ENCODE assay signal across 13 cellular contexts in the genomic region with DNA sequence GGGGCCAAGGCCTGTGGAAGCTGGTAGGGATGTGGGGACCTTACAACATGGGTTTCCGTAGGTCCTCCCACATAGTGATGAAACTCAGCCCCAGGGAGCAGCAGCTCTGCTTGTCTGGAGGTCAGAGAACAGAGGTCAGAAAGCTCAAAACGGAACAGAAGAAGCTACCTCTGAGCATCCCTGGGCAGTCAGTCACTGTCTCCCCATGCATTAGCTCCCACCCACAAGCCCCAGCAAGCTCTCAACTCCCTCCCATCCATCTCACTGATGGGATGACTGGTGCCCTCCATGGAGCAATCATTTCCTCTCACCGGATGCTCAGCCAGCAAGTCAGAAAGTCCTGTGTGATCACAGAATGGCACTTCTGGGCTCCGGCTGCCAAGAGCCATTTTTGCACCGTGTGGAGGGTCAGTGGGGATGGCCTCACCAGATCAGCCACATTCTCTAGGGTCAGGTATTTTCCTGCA. TPM values are rescaled to one million over a fixed set of nuclear protein-coding genes. Genes with fewer than 3 reads are reported as not detected.
DNase-seq lines count a peak whose midpoint lies in the region; ATAC-seq and TF ChIP-seq lines count a peak whose summit lies in the region.
"Had no signal": no experiment of that assay in that cellular context is flagged by ENCODE, and none has a peak within 500 bp of the region (broad histone marks: within the 10 kb centered on the region; RNA-seq: fewer than 3 reads in every experiment).

No MANE protein-coding gene starts in this region.

- no peaks in the 10 kb centered on the region for H3K27me3 ChIP-seq in adipocyte (replicated peaks; ENCODE audit: control insufficient read depth, insufficient read depth, low read length)
- peaks cover 0 to 4% of the 10 kb centered on the region in 2 experiments for H3K27me3 ChIP-seq in mesenchymal stem cell (ENCODE audit: control insufficient read depth in 1 of 2, insufficient read depth in 1 of 2, low read length in 2 of 2)
- H3K27me3 ChIP-seq in upper lobe of right lung = no peaks in the 10 kb centered on the region
- H3K27me3 ChIP-seq: pancreas, SJCRH30 had no signal

- H3K14ac ChIP-seq in mesenchymal stem cell (ENCODE audit: low read length in 2 of 2) = peak overlapping the region in 1 of 2 experiments; percentile 31

- H4K8ac ChIP-seq in mesenchymal stem cell (ENCODE audit: low read length) = peak overlapping the region; percentile 61

- H2BK15ac ChIP-seq in mesenchymal stem cell (ENCODE audit: low read depth, poor library complexity, severe bottlenecking) = no peak overlapping the region

- H3K4me3 ChIP-seq in adipocyte (ENCODE audit: low read length) (peak overlapping the region; percentile 90), mesenchymal stem cell (ENCODE audit: insufficient read depth in 1 of 2, low read depth in 1 of 2, low read length in 2 of 2) (peak overlapping the region in 1 of 2 experiments; percentile 97), upper lobe of right lung (peak overlapping the region; percentile 78)
- H3K4me3 ChIP-seq: SJCRH30 had no signal

- H3K79me1 ChIP-seq in mesenchymal stem cell (replicated peaks; ENCODE audit: low read length, poor library complexity, severe bottlenecking) = peaks cover 24% of the 10 kb centered on the region

- WGBS in mesenchymal stem cell = 68% methylated on average over 5 of the region's 5 CpGs

- H2BK120ac ChIP-seq in mesenchymal stem cell (ENCODE audit: low read depth, low read length) = peak overlapping the region; percentile 39

- no peak overlapping the region for H2AFZ ChIP-seq in mesenchymal stem cell (ENCODE audit: low read depth, low read length)

- no peak for TF ChIP-seq CTCF in upper lobe of right lung (IDR thresholded peaks at IDR 0.05)

- H3K9me3 ChIP-seq in adipocyte (ENCODE audit: control insufficient read depth, low read length) = no peaks in the 10 kb centered on the region
- H3K9me3 ChIP-seq in mesenchymal stem cell (ENCODE audit: control insufficient read depth, low read length) = no peaks in the 10 kb centered on the region
- H3K9me3 ChIP-seq in upper lobe of right lung = no peaks in the 10 kb centered on the region
- H3K9me3 ChIP-seq: pancreas, SJCRH30 had no signal

- peak overlapping the region; percentile 20 to 90 for H2BK12ac ChIP-seq in mesenchymal stem cell (ENCODE audit: low read length in 2 of 2)

- no peak overlapping the region for H2BK5ac ChIP-seq in mesenchymal stem cell (ENCODE audit: low read depth, low read length, poor library complexity, severe bottlenecking)

- no peak for ATAC-seq in left cardiac atrium
- no peak for ATAC-seq in upper lobe of right lung
- ATAC-seq in HG03175 (IDR thresholded peaks at IDR 0.05; ENCODE audit: unreplicated experiment) = no peak
- ATAC-seq in GM21786 (IDR thresholded peaks at IDR 0.05; ENCODE audit: unreplicated experiment) = no peak

- peak overlapping the region; percentile 24 to 41 for H3K4ac ChIP-seq in mesenchymal stem cell (ENCODE audit: low read depth in 1 of 2, low read length in 2 of 2)

- peaks cover 24% of the 10 kb centered on the region for H3K4me1 ChIP-seq in adipocyte (ENCODE audit: control insufficient read depth, insufficient read depth, low read length)
- peaks cover 25% of the 10 kb centered on the region for H3K4me1 ChIP-seq in mesenchymal stem cell (ENCODE audit: control insufficient read depth, insufficient read depth, low read depth, low read length)
- H3K4me1 ChIP-seq in upper lobe of right lung = peaks cover 19% of the 10 kb centered on the region
- H3K4me1 ChIP-seq: SJCRH30 had no signal

- peak; percentile 22 for DNase-seq in cardiac septum (ENCODE audit: low spot score)
- no peak for DNase-seq in left cardiac atrium
- DNase-seq in adipocyte (ENCODE audit: low read depth) = no peak
- peak; percentile 89 for DNase-seq in mesenchymal stem cell
- no peak for DNase-seq in upper lobe of right lung
- no peak for DNase-seq in DMS 273 (lab: John Stamatoyannopoulos, UW; ENCODE audit: unreplicated experiment)
- DNase-seq: cerebellar nuclear complex, NCI-H146, SJCRH30 had no signal

- no peak overlapping the region for H3K27ac ChIP-seq in mesenchymal stem cell (ENCODE audit: low read length, poor library complexity, severe bottlenecking)
- no peak overlapping the region for H3K27ac ChIP-seq in upper lobe of right lung
- H3K27ac ChIP-seq: C4-2B, SJCRH30 had no signal

- H3K23ac ChIP-seq in mesenchymal stem cell (ENCODE audit: low read length in 2 of 2) = no peak overlapping the region

- no peak overlapping the region for H3K4me2 ChIP-seq in mesenchymal stem cell (ENCODE audit: low read length, poor library complexity, severe bottlenecking)

- H3K36me3 ChIP-seq in adipocyte (ENCODE audit: control insufficient read depth, insufficient read depth, low read length, severe bottlenecking) (peaks cover 18% of the 10 kb centered on the region), mesenchymal stem cell (ENCODE audit: control insufficient read depth in 1 of 2, insufficient read depth in 2 of 2, low read depth in 1 of 2, low read length in 2 of 2) (peaks cover 34 to 42% of the 10 kb centered on the region in 2 experiments), upper lobe of right lung (peaks cover 30% of the 10 kb centered on the region)
- H3K36me3 ChIP-seq: pancreas, SJCRH30 had no signal

- peak overlapping the region; percentile 19 for H2AK5ac ChIP-seq in mesenchymal stem cell (ENCODE audit: low read length, severe bottlenecking)

- peak overlapping the region; percentile 10 to 46 for H3K18ac ChIP-seq in mesenchymal stem cell (ENCODE audit: low read depth in 1 of 2, low read length in 2 of 2)

- H3K9ac ChIP-seq in adipocyte (ENCODE audit: low read length) (no peak overlapping the region), mesenchymal stem cell (ENCODE audit: low read length) (peak overlapping the region; percentile 99)

- H4K91ac ChIP-seq in mesenchymal stem cell (ENCODE audit: low read length) = peak overlapping the region; percentile 64

- intact Hi-C loops in cardiac septum (cut with DNase I) = no loop called here
- intact Hi-C loops in left cardiac atrium (cut with DNase I) = no loop called here
- intact Hi-C loops in upper lobe of right lung (cut with DNase I) = no loop called here

RNA-seq across cellular contexts. Expression of gene TPP1, which starts 1.9 kb away (rescaled TPM):
- total RNA-seq in cardiac septum (72.0 TPM), left cardiac atrium (10 to 100 TPM; 69.5 to 87.7 TPM), upper lobe of right lung (207 TPM)
- 425 TPM for polyA plus RNA-seq in mesenchymal stem cell (2013, experiment 1 of 2)
- polyA plus RNA-seq in mesenchymal stem cell (2013, experiment 2 of 2) = 399 TPM

RNA-seq across cellular contexts. Expression of gene TAF10, which starts 5.3 kb away (rescaled TPM):
- total RNA-seq in cardiac septum = 126 TPM
- 100 to 1,000 TPM; 102 to 105 TPM for total RNA-seq in left cardiac atrium
- polyA plus RNA-seq in mesenchymal stem cell (2013, experiment 1 of 2) = 187 TPM
- 195 TPM for polyA plus RNA-seq in mesenchymal stem cell (2013, experiment 2 of 2)
- 87.8 TPM for total RNA-seq in upper lobe of right lung

RNA-seq across cellular contexts. Expression of gene ILK, which starts 13.8 kb away (rescaled TPM):
- total RNA-seq in cardiac septum = 229 TPM
- total RNA-seq in left cardiac atrium = 100 to 1,000 TPM; 166 to 183 TPM
- 309 TPM for polyA plus RNA-seq in mesenchymal stem cell (2013, experiment 1 of 2)
- polyA plus RNA-seq in mesenchymal stem cell (2013, experiment 2 of 2) = 311 TPM
- 148 TPM for total RNA-seq in upper lobe of right lung

RNA-seq across cellular contexts. Expression of gene RRP8, which starts 13.9 kb away (rescaled TPM):
- total RNA-seq in cardiac septum (21.3 TPM), left cardiac atrium (10 to 100 TPM; 14.2 to 18.0 TPM), upper lobe of right lung (17.9 TPM)
- 21.1 TPM for polyA plus RNA-seq in mesenchymal stem cell (2013, experiment 1 of 2)
- polyA plus RNA-seq in mesenchymal stem cell (2013, experiment 2 of 2) = 22.0 TPM

RNA-seq across cellular contexts. Expression of gene DCHS1, which starts 38.3 kb away (rescaled TPM):
- total RNA-seq in cardiac septum (9.2 TPM), left cardiac atrium (10 to 100 TPM; 14.4 to 15.8 TPM), upper lobe of right lung (28.0 TPM)
- 13.2 TPM for polyA plus RNA-seq in mesenchymal stem cell (2013, experiment 1 of 2)
- polyA plus RNA-seq in mesenchymal stem cell (2013, experiment 2 of 2) = 12.1 TPM

Comparison
In these comparisons a context has a peak if more than half of its experiments do, and no peak if none do; other contexts are left out.
1. DNase-seq: peak in cardiac septum (single experiment) and mesenchymal stem cell (single experiment); none in left cardiac atrium (single experiment), adipocyte (single experiment), upper lobe of right lung (single experiment) and DMS 273 (single experiment).